9 cellular contexts compared by ENCODE assay signal in the genomic region with DNA sequence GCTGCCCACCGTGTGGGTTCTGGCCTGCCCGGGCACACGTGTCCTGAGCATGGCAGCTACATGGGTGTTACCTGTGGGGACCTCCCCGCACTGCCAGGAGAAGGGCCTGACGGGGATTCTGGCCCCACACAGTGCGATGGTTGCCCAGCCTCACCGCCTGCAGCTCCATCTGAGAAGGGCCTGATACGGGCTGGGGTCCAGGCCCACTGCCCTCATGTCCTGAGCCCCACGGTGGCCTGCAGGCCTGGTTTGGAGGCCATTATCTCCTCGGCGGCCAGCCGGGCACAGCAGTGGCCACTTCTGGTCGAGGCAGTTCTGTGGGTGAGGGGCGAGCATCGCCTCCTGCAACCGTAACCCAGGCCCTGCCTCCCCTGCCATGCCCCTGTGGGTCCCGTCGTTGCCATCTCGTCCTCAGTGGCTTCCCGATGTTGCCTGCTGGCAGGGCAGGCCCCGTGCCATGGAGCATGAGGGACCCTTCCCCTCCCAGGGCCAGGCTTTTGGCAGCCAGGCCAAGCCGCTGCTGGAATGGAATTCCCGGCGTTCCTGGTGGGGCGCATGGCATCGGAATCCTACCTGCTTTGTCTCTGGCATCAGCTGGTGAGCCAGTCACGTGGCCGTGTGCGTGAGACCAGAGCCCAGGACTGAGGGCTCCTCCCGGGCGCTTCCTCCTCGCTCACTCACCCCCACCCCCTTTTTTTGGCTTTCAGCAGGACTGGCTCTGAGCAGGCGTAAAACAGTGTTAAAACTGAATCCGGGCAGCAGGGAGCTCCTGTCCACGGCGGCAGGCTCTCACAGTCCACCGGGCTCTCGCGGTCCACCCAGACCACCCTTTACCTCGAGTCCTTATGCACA.
DNase-seq lines count a peak whose midpoint lies in the region; ATAC-seq, FAIRE-seq and TF ChIP-seq lines count a peak whose summit lies in the region.
"Had no signal": no experiment of that assay in that cellular context is flagged by ENCODE, and none has a peak within 500 bp of the region (broad histone marks: within the 10 kb centered on the region; RNA-seq: fewer than 3 reads in every experiment).

No MANE protein-coding gene starts in this region.

- H3K4me1 Mint-ChIP-seq in astrocyte (ENCODE audit: low read depth, unreplicated experiment) = peaks cover 7% of the 10 kb centered on the region

- H3K9me3 ChIP-seq in astrocyte (ENCODE audit: insufficient read depth, low read depth, low read length) (no peaks in the 10 kb centered on the region), kidney (ENCODE audit: control insufficient read depth in 1 of 2, low read length in 2 of 2) (no peaks in the 10 kb centered on the region), transverse colon (no peaks in the 10 kb centered on the region)

- 64% methylated on average over 39 of the region's 40 CpGs; no CpG with 5 or more reads in 1 of the 2 donors for WGBS in transverse colon (ENCODE audit: low coverage in 1 of 2), 2 donors

- H3K9ac ChIP-seq in astrocyte (ENCODE audit: low read length) (peak overlapping the region; percentile 96), kidney (ENCODE audit: low read length in 2 of 2) (peak overlapping the region; percentile 13 to 93)

- peak overlapping the region; percentile 94 for H3K4me2 ChIP-seq in astrocyte (ENCODE audit: low read length)

- DNase-seq in NCI-H2227 (lab: John Stamatoyannopoulos, UW; ENCODE audit: unreplicated experiment) (peak; percentile 63), NCI-H2227 treated with DMSO at 0.1 percent for 48 hours (lab: John Stamatoyannopoulos, UW) (no peak), astrocyte (ENCODE audit: low read depth) (peak; percentile 74), kidney (peak; percentile 92), transverse colon (peak; percentile 32), GM13976 (ENCODE audit: low spot score) (no peak)
- no peak for DNase-seq in stimulated activated CD4-positive, alpha-beta T cell treated with anti-CD3 and anti-CD28 coated beads, Interleukin-2, amount 100 ng/mL, for 24 hours

- TF ChIP-seq EP300 in transverse colon (IDR thresholded peaks at IDR 0.05; ENCODE audit: low read depth) = peak; percentile 14

- no peak for TF ChIP-seq CTCF in astrocyte (IDR thresholded peaks at IDR 0.05; ENCODE audit: insufficient read depth, low read depth, low read length)
- TF ChIP-seq CTCF in kidney (IDR thresholded peaks at IDR 0.05; ENCODE audit: borderline replicate concordance, extremely low read depth, insufficient read depth) = no peak
- TF ChIP-seq CTCF in transverse colon (IDR thresholded peaks at IDR 0.05) = no peak
- no peak for TF ChIP-seq CTCF in GM13976 (IDR thresholded peaks at IDR 0.05; ENCODE audit: borderline replicate concordance, control extremely low read depth, extremely low read depth, insufficient read depth, missing control alignments)

- intact Hi-C loops in kidney (cut with DNase I) (no loop called here), transverse colon (cut with DNase I; ENCODE audit: low total_unique reads) (loop anchor here (10.0 kb wide), 1 partner anchor 74 kb away; no protein-coding TSS in a partner anchor)

- H3K79me2 ChIP-seq in astrocyte (ENCODE audit: insufficient read depth, low read length) = peaks cover 100% of the 10 kb centered on the region

- H4K20me1 ChIP-seq in astrocyte (ENCODE audit: insufficient read depth, low read length) = peaks cover 79% of the 10 kb centered on the region

- H3K27me3 ChIP-seq in astrocyte (ENCODE audit: insufficient read depth, low read length) = no peaks in the 10 kb centered on the region
- H3K27me3 ChIP-seq in transverse colon = no peaks in the 10 kb centered on the region

- H2AFZ ChIP-seq in astrocyte (ENCODE audit: low read depth, low read length) = no peak overlapping the region

- no peak for ATAC-seq in HG03039 (IDR thresholded peaks at IDR 0.05; ENCODE audit: unreplicated experiment)

- in situ Hi-C loops in transverse colon (cut with MboI; ENCODE audit: low pct_ligation_motif_present in 1 of 4, low pct_unique_long_range_greater_than_20kb in 1 of 4, low sequenced_read_pairs in 3 of 4) (no loop called here), GM13976 (cut with MboI; ENCODE audit: low sequenced_read_pairs, unreplicated experiment) (no loop called here)

- H3K9me3 Mint-ChIP-seq in astrocyte (ENCODE audit: unreplicated experiment) = no peaks in the 10 kb centered on the region
- H3K9me3 Mint-ChIP-seq: CD8-positive, alpha-beta memory T cell had no signal

- H3K27ac Mint-ChIP-seq in astrocyte (ENCODE audit: unreplicated experiment) = no peak overlapping the region

- H3K36me3 Mint-ChIP-seq in astrocyte (ENCODE audit: low read depth, unreplicated experiment) = no peaks in the 10 kb centered on the region

- peaks cover 49% of the 10 kb centered on the region for H3K27me3 Mint-ChIP-seq in astrocyte (ENCODE audit: low read depth, unreplicated experiment)

- peak overlapping the region; percentile 90 for H3K27ac ChIP-seq in astrocyte (ENCODE audit: low read depth, low read length)
- H3K27ac ChIP-seq in kidney (ENCODE audit: low read depth in 2 of 2, low read length in 2 of 2) = peak overlapping the region; percentile 95 to 98
- peak overlapping the region; percentile 98 to 99 (median 98) for H3K27ac ChIP-seq in transverse colon

- no peak overlapping the region for H3K4me3 Mint-ChIP-seq in astrocyte (ENCODE audit: unreplicated experiment)
- H3K4me3 Mint-ChIP-seq: CD8-positive, alpha-beta memory T cell had no signal

- FAIRE-seq in astrocyte (lab: Jason Lieb, UNC) (no peak), kidney (lab: Jason Lieb, UNC) (no peak)

- TF ChIP-seq POLR2A in transverse colon (IDR thresholded peaks at IDR 0.05) = no peak

- H3K4me3 ChIP-seq in astrocyte (ENCODE audit: insufficient read depth, low read depth, low read length) (peak overlapping the region; percentile 99), kidney (ENCODE audit: low read length in 2 of 2) (peak overlapping the region; percentile 23 to 52), transverse colon (peak overlapping the region in 2 of 4 donors; percentile 73 to 80)

- H3K4me1 ChIP-seq in astrocyte (ENCODE audit: insufficient read depth, low read length) = peaks cover 49% of the 10 kb centered on the region
- peaks cover 46 to 56% of the 10 kb centered on the region in 2 donors for H3K4me1 ChIP-seq in kidney (ENCODE audit: control insufficient read depth in 1 of 2, insufficient read depth in 1 of 2, low read depth in 1 of 2, low read length in 2 of 2)
- H3K4me1 ChIP-seq in transverse colon = peaks cover 39 to 88% (median 70%) of the 10 kb centered on the region in 4 donors

- H3K36me3 ChIP-seq in astrocyte (ENCODE audit: insufficient read depth, low read length) = peaks cover 20% of the 10 kb centered on the region
- H3K36me3 ChIP-seq in kidney (ENCODE audit: control insufficient read depth in 1 of 2, insufficient read depth in 2 of 2, low read length in 2 of 2) = peaks cover 2 to 5% of the 10 kb centered on the region in 2 donors
- H3K36me3 ChIP-seq in transverse colon = no peaks in the 10 kb centered on the region

Comparison
In these comparisons a context has a peak if more than half of its experiments do, and no peak if none do; other contexts are left out.
1. DNase-seq: peak in NCI-H2227 (single experiment), astrocyte (single experiment), kidney (single experiment) and transverse colon (single experiment); none in NCI-H2227 treated with DMSO at 0.1 percent for 48 hours (single experiment), stimulated activated CD4-positive, alpha-beta T cell treated with anti-CD3 and anti-CD28 coated beads, Interleukin-2, amount 100 ng/mL, for 24 hours (0 of 2) and GM13976 (single experiment).
2. Peak in every context shown above with its lines, with median percentiles within 50 percentile points of each other: H3K27ac ChIP-seq.